ENCODE assay signal across 9 cellular contexts in the genomic region with DNA sequence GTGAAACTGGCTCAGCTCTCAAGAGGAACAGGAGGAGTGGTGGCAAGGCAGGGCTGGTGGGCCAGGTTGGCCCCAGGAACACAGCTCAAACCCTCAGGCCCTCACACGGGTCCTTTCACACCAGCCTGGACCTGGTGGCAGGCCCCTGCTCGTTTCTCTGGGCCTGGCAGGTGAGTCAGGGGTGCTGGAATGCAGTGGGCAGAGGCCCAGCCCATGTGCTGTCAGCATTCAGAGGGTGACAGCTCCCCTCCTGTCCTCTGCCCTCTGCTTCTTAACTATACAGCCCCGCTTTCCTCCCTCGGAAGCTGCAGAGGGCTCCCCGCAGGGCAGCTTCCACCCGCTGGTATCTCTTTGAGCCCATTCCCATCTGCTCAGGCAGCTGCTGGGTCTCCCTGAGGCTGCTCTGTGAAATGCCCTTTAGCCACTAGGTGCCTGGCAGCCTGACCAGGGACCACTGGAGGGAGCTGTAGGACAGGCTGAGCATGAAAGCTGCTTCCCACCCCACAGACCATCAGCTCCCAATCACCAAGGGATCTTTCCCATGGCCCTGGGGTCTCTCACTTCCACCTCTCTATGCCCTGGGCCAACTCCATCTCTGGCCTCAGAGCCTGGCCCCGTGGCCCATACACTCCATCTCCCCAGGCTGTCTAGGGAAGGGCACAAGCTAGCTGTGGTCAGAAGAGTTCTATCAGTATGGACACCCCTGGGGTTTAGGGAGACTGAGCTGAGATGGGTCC. TPM values are rescaled to one million over a fixed set of nuclear protein-coding genes. Genes with fewer than 3 reads are reported as not detected.
DNase-seq lines count a peak whose midpoint lies in the region; TF ChIP-seq lines count a peak whose summit lies in the region.
"Had no signal": no experiment of that assay in that cellular context is flagged by ENCODE, and none has a peak within 500 bp of the region (broad histone marks: within the 10 kb centered on the region; RNA-seq: fewer than 3 reads in every experiment).

No MANE protein-coding gene starts in this region.

- H3K27me3 ChIP-seq in HL-60 (ENCODE audit: insufficient read depth, poor library complexity, severe bottlenecking) = no peaks in the 10 kb centered on the region
- H3K27me3 ChIP-seq in NT2/D1 (ENCODE audit: insufficient read depth, insufficient read length) = no peaks in the 10 kb centered on the region

- TF ChIP-seq CTCF in GM10266 (IDR thresholded peaks at IDR 0.05; ENCODE audit: control insufficient read depth, insufficient read depth, low read depth, missing control alignments) (peak; percentile 94), HL-60 (IDR thresholded peaks at IDR 0.05; ENCODE audit: insufficient read depth, low read length) (peak; percentile 95)

- H3K36me3 ChIP-seq in NT2/D1 (ENCODE audit: insufficient read depth, insufficient read length, low read length) = no peaks in the 10 kb centered on the region

- peak; percentile 87 for DNase-seq in GM10266 (ENCODE audit: extremely low spot score)
- DNase-seq in HL-60 (ENCODE audit: low read depth in 1 of 2, low spot score in 1 of 2) = peak; percentile 51 to 78
- DNase-seq in NT2/D1 (ENCODE audit: low read depth, low spot score) = peak; percentile 66
- peak; percentile 64 for DNase-seq in activated CD8-positive, alpha-beta memory T cell treated with anti-CD3 and anti-CD28 coated beads, Interleukin-2, amount 50 U/mL, for 4 hours
- peak; percentile 80 for DNase-seq in epithelial cell of prostate (ENCODE audit: low read depth, low spot score)
- DNase-seq in mucosa of gallbladder (ENCODE audit: low spot score) = peak; percentile 74
- DNase-seq in stimulated activated CD8-positive, alpha-beta memory T cell treated with anti-CD3 and anti-CD28 coated beads, Interleukin-7, amount 100 ng/mL, for 4 hours (ENCODE audit: low read depth in 2 of 2) = peak; percentile 38 to 42
- DNase-seq in cortex of kidney (lab: John Stamatoyannopoulos, UW) = no peak

- H3K27ac ChIP-seq in HL-60 (replicated peaks) (no peak overlapping the region), epithelial cell of prostate (peak overlapping the region; percentile 89)

- H3K4me1 ChIP-seq in NT2/D1 (ENCODE audit: insufficient read depth, insufficient read length) = peaks cover 17% of the 10 kb centered on the region

- H3K4me3 ChIP-seq in HL-60 (replicated peaks; ENCODE audit: insufficient read depth, low read length) (no peak overlapping the region), NT2/D1 (ENCODE audit: insufficient read length, low read depth) (no peak overlapping the region)

- no peak overlapping the region for H3K9ac ChIP-seq in NT2/D1 (ENCODE audit: insufficient read length, low read depth)

- H3K9me3 ChIP-seq in NT2/D1 (ENCODE audit: insufficient read depth, low read length) = no peaks in the 10 kb centered on the region

RNA-seq across cellular contexts. Expression of gene SHF, which starts 24.8 kb away (rescaled TPM):
- total RNA-seq in mucosa of gallbladder = 10.4 TPM

RNA-seq across cellular contexts. Expression of gene DUOX1, which starts 33.1 kb away (rescaled TPM):
- 23.4 TPM for total RNA-seq in mucosa of gallbladder

RNA-seq across cellular contexts. Expression of gene DUOXA1, which starts 33.3 kb away (rescaled TPM):
- 10.6 TPM for total RNA-seq in mucosa of gallbladder

RNA-seq across cellular contexts. Expression of gene DUOXA2, which starts 48.8 kb away (rescaled TPM):
- 87.1 TPM for total RNA-seq in mucosa of gallbladder
- total RNA-seq: mononuclear cell had no signal

RNA-seq across cellular contexts. Expression of gene DUOX2, which starts 49.0 kb away (rescaled TPM):
- 366 TPM for total RNA-seq in mucosa of gallbladder
